Comparison of ENCODE assay signal across 5 cellular contexts in genomic region chr16:35157549-35157948, GRCh38.
DNase-seq lines count a peak whose midpoint lies in the region; ATAC-seq and TF ChIP-seq lines count a peak whose summit lies in the region.
"Not testable (repeated sequence)": the region's sequence is repeated elsewhere in the genome, so short reads cannot be mapped to it uniquely, and the experiment has no call there.

No MANE protein-coding gene starts in this region.

- peak; percentile 55 for DNase-seq in esophagus muscularis mucosa (ENCODE audit: extremely low spot score)
- DNase-seq in Right ventricle myocardium superior, result peak; percentile 20
- DNase-seq in lower lobe of right lung, result peak; percentile 35
- DNase-seq in spleen, result peak; percentile 28
- peak; percentile 17 for DNase-seq in ureter (ENCODE audit: low spot score)

- not testable (repeated sequence) for TF ChIP-seq CTCF in esophagus muscularis mucosa (IDR thresholded peaks at IDR 0.05); lower lobe of right lung (IDR thresholded peaks at IDR 0.05); spleen (IDR thresholded peaks at IDR 0.05 in 8 of 11, conservative IDR thresholded peaks at IDR 0.05 in 3 of 11)

- WGBS in esophagus muscularis mucosa, result 83% methylated on average over 15 of the region's 15 CpGs
- 78 to 85% (median 79%) methylated on average over 12 to 15 of the region's 15 CpGs for WGBS in spleen, 5 donors

- not testable (repeated sequence) for TF ChIP-seq POLR2A in esophagus muscularis mucosa (IDR thresholded peaks at IDR 0.05; ENCODE audit: low read depth); spleen (IDR thresholded peaks at IDR 0.05)

- TF ChIP-seq EP300 in esophagus muscularis mucosa (IDR thresholded peaks at IDR 0.05), result not testable (repeated sequence)

- not testable (repeated sequence) for H3K4me3 ChIP-seq in esophagus muscularis mucosa, lower lobe of right lung, spleen

- H3K9me3 ChIP-seq in esophagus muscularis mucosa, result peaks cover 0 to 24% (median 16%) of the 10 kb centered on the region in 4 donors
- not testable (repeated sequence) for H3K9me3 ChIP-seq in lower lobe of right lung
- peaks cover 0 to 71% (median 50%) of the 10 kb centered on the region in 8 donors for H3K9me3 ChIP-seq in spleen

- H3K27me3 ChIP-seq in esophagus muscularis mucosa; lower lobe of right lung (ENCODE audit: low read depth); spleen (replicated peaks in 1 of 7): not testable (repeated sequence)

- not testable (repeated sequence) for ATAC-seq in Right ventricle myocardium superior (ENCODE audit: poor library complexity); lower lobe of right lung

- not testable (repeated sequence) for H3K36me3 ChIP-seq in esophagus muscularis mucosa, lower lobe of right lung, spleen

- H3K4me1 ChIP-seq in esophagus muscularis mucosa, lower lobe of right lung, spleen: not testable (repeated sequence)

- intact Hi-C loops in esophagus muscularis mucosa (cut with DNase I); Right ventricle myocardium superior (cut with DNase I); lower lobe of right lung (cut with DNase I); spleen (cut with DNase I; ENCODE audit: low total_unique reads): not testable (repeated sequence)

- not testable (repeated sequence) for H3K27ac ChIP-seq in esophagus muscularis mucosa (replicated peaks in 1 of 4); lower lobe of right lung; spleen
